ENCODE assay signal across 8 cellular contexts in the genomic region with DNA sequence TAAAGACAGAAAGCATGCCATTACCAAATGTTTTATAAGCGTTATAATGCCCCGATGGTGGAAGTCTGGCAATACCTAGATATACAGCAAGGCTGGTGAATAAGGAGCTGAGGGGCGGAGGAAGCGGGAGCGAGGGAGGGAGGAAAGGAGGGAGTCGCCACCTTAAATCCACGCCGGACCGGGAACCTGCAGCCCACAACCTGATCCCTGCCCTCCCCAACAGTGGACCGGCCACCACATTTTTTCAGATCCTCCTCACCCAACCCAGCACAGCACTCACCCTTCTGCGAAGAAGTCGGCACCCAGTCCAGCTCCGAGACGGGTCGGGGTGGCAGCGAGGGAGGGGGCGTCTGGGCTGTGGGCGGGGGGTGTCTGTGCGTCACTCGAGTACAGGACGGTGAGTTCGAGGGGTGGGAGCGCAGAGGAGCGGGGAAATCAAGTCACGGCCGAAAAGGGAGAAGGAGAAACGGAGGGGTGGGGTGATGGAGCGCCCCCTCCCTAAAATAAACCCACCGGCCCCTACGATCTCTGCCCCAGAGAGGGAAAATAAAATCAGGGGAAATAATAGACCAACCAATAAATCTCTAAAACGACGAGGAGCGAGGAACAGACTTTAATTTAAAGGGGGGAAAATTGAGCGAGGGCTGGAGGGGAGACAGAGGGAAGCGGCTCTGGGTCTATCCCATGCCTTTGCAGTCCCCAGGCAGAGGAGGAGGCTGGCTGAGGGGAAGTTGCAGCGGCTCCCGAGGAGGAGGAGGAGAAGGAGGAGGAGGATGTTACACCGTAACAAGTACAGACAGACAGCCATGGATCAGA.
DNase-seq lines count a peak whose midpoint lies in the region; ATAC-seq and TF ChIP-seq lines count a peak whose summit lies in the region.

No MANE protein-coding gene starts in this region.

- no peaks in the 10 kb centered on the region for H3K27me3 ChIP-seq in esophagus muscularis mucosa
- H3K27me3 ChIP-seq in mucosa of stomach (ENCODE audit: control insufficient read depth, insufficient read depth, low read length): no peaks in the 10 kb centered on the region

- H3K9ac ChIP-seq in mucosa of stomach (ENCODE audit: low read length): peak overlapping the region; percentile 95

- H3K27ac ChIP-seq in esophagus muscularis mucosa (replicated peaks in 1 of 4): peak overlapping the region; percentile 96 to 99 (median 98)

- peak overlapping the region; percentile 93 to 98 for H3K4me3 Mint-ChIP-seq in activated T-cell treated with anti-CD3 and anti-CD28 coated beads, Interleukin-2, amount 50 U/mL, for 72 hours
- H3K4me3 Mint-ChIP-seq in stimulated activated naive CD8-positive, alpha-beta T cell treated with anti-CD3 and anti-CD28 coated beads, Interleukin-15, Interleukin-2, amounts not matched to agents 100 ng/mL and 50 ng/mL, for 24 hours: peak overlapping the region; percentile 96

- DNase-seq in GM03348 (ENCODE audit: low spot score): peak; percentile 28
- peak; percentile 33 for DNase-seq in NCI-H2227 treated with DMSO at 0.1 percent for 48 hours (lab: John Stamatoyannopoulos, UW)
- peak; percentile 35 for DNase-seq in activated T-cell treated with anti-CD3 and anti-CD28 coated beads, Interleukin-2, amount 50 U/mL, for 72 hours
- no peak for DNase-seq in esophagus muscularis mucosa (ENCODE audit: extremely low spot score)
- no peak for DNase-seq in NK-92 treated with Interleukin-12 subunit alpha and Interleukin-12 subunit beta, amount 100 ng/mL, for 24 hours (lab: John Stamatoyannopoulos, UW)

- peaks cover 26% of the 10 kb centered on the region for H3K4me1 Mint-ChIP-seq in activated T-cell treated with anti-CD3 and anti-CD28 coated beads, Interleukin-2, amount 50 U/mL, for 72 hours (ENCODE audit: low read depth)
- H3K4me1 Mint-ChIP-seq in stimulated activated naive CD8-positive, alpha-beta T cell treated with anti-CD3 and anti-CD28 coated beads, Interleukin-15, Interleukin-2, amounts not matched to agents 100 ng/mL and 50 ng/mL, for 24 hours (ENCODE audit: low read depth): peaks cover 37% of the 10 kb centered on the region

- H3K9me3 ChIP-seq in esophagus muscularis mucosa: no peaks in the 10 kb centered on the region
- H3K9me3 ChIP-seq in mucosa of stomach (ENCODE audit: control insufficient read depth, low read length): no peaks in the 10 kb centered on the region

- TF ChIP-seq CTCF in esophagus muscularis mucosa (IDR thresholded peaks at IDR 0.05): no peak

- no peak for TF ChIP-seq POLR2A in esophagus muscularis mucosa (IDR thresholded peaks at IDR 0.05; ENCODE audit: low read depth)

- H3K4me3 ChIP-seq in esophagus muscularis mucosa (peak overlapping the region; percentile 77 to 88 (median 80)), mucosa of stomach (ENCODE audit: low read length) (peak overlapping the region; percentile 82)

- H3K4me1 ChIP-seq in esophagus muscularis mucosa (peaks cover 12 to 35% (median 27%) of the 10 kb centered on the region in 4 donors), mucosa of stomach (ENCODE audit: control insufficient read depth, insufficient read depth, low read length) (no peaks in the 10 kb centered on the region)

- no peaks in the 10 kb centered on the region for H3K36me3 Mint-ChIP-seq in activated T-cell treated with anti-CD3 and anti-CD28 coated beads, Interleukin-2, amount 50 U/mL, for 72 hours (ENCODE audit: insufficient read depth in 2 of 2)
- H3K36me3 Mint-ChIP-seq in stimulated activated naive CD8-positive, alpha-beta T cell treated with anti-CD3 and anti-CD28 coated beads, Interleukin-15, Interleukin-2, amounts not matched to agents 100 ng/mL and 50 ng/mL, for 24 hours (ENCODE audit: low read depth): no peaks in the 10 kb centered on the region

- intact Hi-C loops in esophagus muscularis mucosa (cut with DNase I): loop anchor here (5.0 kb wide), 2 partner anchors 98 to 112 kb away; a partner anchor contains a TSS

- H3K27me3 Mint-ChIP-seq in activated T-cell treated with anti-CD3 and anti-CD28 coated beads, Interleukin-2, amount 50 U/mL, for 72 hours (ENCODE audit: low read depth): no peaks in the 10 kb centered on the region
- no peaks in the 10 kb centered on the region for H3K27me3 Mint-ChIP-seq in stimulated activated naive CD8-positive, alpha-beta T cell treated with anti-CD3 and anti-CD28 coated beads, Interleukin-15, Interleukin-2, amounts not matched to agents 100 ng/mL and 50 ng/mL, for 24 hours

- 1% methylated on average over 33 of the region's 38 CpGs for WGBS in esophagus muscularis mucosa

- TF ChIP-seq EP300 in esophagus muscularis mucosa (IDR thresholded peaks at IDR 0.05): no peak

- no peaks in the 10 kb centered on the region for H3K9me3 Mint-ChIP-seq in activated T-cell treated with anti-CD3 and anti-CD28 coated beads, Interleukin-2, amount 50 U/mL, for 72 hours
- no peaks in the 10 kb centered on the region for H3K9me3 Mint-ChIP-seq in stimulated activated naive CD8-positive, alpha-beta T cell treated with anti-CD3 and anti-CD28 coated beads, Interleukin-15, Interleukin-2, amounts not matched to agents 100 ng/mL and 50 ng/mL, for 24 hours

- no peak for ATAC-seq in activated T-cell treated with anti-CD3 and anti-CD28 coated beads, Interleukin-2, amount 50 U/mL, for 72 hours (replicated peaks in 1 of 2)
- ATAC-seq in GM21576 (IDR thresholded peaks at IDR 0.05; ENCODE audit: unreplicated experiment): no peak

- H3K27ac Mint-ChIP-seq in activated T-cell treated with anti-CD3 and anti-CD28 coated beads, Interleukin-2, amount 50 U/mL, for 72 hours: peak overlapping the region; percentile 85
- H3K27ac Mint-ChIP-seq in stimulated activated naive CD8-positive, alpha-beta T cell treated with anti-CD3 and anti-CD28 coated beads, Interleukin-15, Interleukin-2, amounts not matched to agents 100 ng/mL and 50 ng/mL, for 24 hours: peak overlapping the region; percentile 95

- no peaks in the 10 kb centered on the region for H3K36me3 ChIP-seq in esophagus muscularis mucosa
- H3K36me3 ChIP-seq in mucosa of stomach (ENCODE audit: control insufficient read depth, insufficient read depth, low read length): no peaks in the 10 kb centered on the region

Comparison
In these comparisons a context has a peak if more than half of its experiments do, and no peak if none do; other contexts are left out.
1. DNase-seq: peak in GM03348 (single experiment), NCI-H2227 treated with DMSO at 0.1 percent for 48 hours (single experiment) and activated T-cell treated with anti-CD3 and anti-CD28 coated beads, Interleukin-2, amount 50 U/mL, for 72 hours (2 of 2); none in esophagus muscularis mucosa (single experiment) and NK-92 treated with Interleukin-12 subunit alpha and Interleukin-12 subunit beta, amount 100 ng/mL, for 24 hours (single experiment).